In the genomic region with DNA sequence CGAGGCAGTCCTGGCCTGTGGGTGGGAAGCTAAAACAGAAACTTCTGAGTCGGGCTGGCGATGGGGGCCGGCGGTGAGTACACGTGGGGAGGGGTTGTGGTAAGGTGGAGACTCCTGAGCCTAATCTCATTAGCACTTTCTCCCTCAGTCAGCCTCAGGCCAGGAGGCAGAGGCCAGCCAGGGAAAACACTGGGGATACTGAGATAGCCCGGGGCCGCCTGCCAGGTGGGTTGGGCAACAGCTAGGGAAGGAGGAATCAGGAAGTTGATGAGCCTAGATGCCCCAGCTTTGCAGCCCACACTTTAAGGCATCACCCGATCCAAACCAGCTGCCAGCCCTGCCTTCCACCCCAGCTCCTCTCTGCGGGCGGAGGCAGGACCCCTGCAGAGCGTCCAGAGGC, we compare ENCODE assay signal across 6 cellular contexts. TPM values are rescaled to one million over a fixed set of nuclear protein-coding genes. Genes with fewer than 3 reads are reported as not detected.
"Had no signal": no experiment of that assay in that cellular context is flagged by ENCODE, and none has a peak within 500 bp of the region (broad histone marks: within the 10 kb centered on the region; RNA-seq: fewer than 3 reads in every experiment).

No MANE protein-coding gene starts in this region.

RNA-seq across cellular contexts. Expression of gene CXorf49, which starts 1.8 kb away (rescaled TPM):
- total RNA-seq: GM23248, H4, H7, HFFc6, HT1080, IMR-90 had no signal
- polyA plus RNA-seq: GM23248, IMR-90 had no signal

RNA-seq across cellular contexts. Expression of gene CXorf49B, which starts 46.8 kb away (rescaled TPM):
- total RNA-seq: GM23248, H4, H7, HFFc6, HT1080, IMR-90 had no signal
- polyA plus RNA-seq: GM23248, IMR-90 had no signal
